In genomic region chr11:67431346-67432249, GRCh38 we compare ENCODE assay signal across 1 cellular context.
TF ChIP-seq lines count a peak whose summit lies in the region.

No MANE protein-coding gene starts in this region.

TF ChIP-seq in H1, 55 proteins besides CTCF, POLR2A, EP300 and RAD21:
- no peak for TF ChIP-seq RFX5 (IDR thresholded peaks at IDR 0.05; ENCODE audit: borderline replicate concordance, low read depth, low read length)
- no peak for TF ChIP-seq CBX8 (IDR thresholded peaks at IDR 0.05; ENCODE audit: borderline replicate concordance, low read depth, low read length)
- no peak for TF ChIP-seq CBX5 (IDR thresholded peaks at IDR 0.05; ENCODE audit: low read depth, low read length)
TF ChIP-seq in H1: peak in this region for 0.
